19 cellular contexts compared by ENCODE assay signal in the genomic region with DNA sequence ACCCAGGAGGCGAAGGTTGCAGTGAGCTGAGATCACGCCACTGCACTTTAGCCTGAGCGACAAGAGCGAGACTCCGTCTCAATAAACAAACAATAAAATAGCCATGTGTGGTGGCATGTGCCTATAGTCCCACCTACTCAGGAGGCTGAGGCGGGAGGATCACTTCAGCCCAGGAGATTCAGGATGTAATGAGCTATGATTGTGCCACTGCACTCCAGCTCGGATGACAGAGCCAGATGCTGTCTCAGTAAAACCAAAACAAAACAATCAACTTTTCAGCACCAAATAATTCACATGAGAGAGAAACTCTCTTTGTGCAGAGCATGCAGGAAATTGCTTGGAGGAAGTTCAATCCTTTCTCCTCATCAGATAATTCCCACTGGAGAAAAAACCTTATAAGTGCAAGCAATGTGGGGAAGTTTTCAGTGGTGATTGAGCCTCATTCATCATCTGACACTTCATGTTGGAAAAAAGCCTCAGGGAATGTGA. TPM values are rescaled to one million over a fixed set of nuclear protein-coding genes. Genes with fewer than 3 reads are reported as not detected.
DNase-seq lines count a peak whose midpoint lies in the region.
"Had no signal": no experiment of that assay in that cellular context is flagged by ENCODE, and none has a peak within 500 bp of the region (broad histone marks: within the 10 kb centered on the region; RNA-seq: fewer than 3 reads in every experiment).

No MANE protein-coding gene starts in this region.

- peak overlapping the region; percentile 37; the same call in 1 of the 2 replicates for H3K9ac ChIP-seq in iPS-20b (ENCODE audit: low read depth, low read length)
- H3K9ac ChIP-seq: KMS-11 had no signal

- DNase-seq in GM04504 (ENCODE audit: low read depth) (peak; percentile 47), SK-MEL-5 (ENCODE audit: low read depth, low spot score) (peak; percentile 87), anterior cingulate cortex (lab: John Stamatoyannopoulos, UW) (no peak), NCI-H187 treated with DMSO at 0.1 percent for 48 hours (lab: John Stamatoyannopoulos, UW) (no peak), SJCRH30 (no peak)
- DNase-seq: BE2C; CD4-positive, alpha-beta T cell; DMS79 treated with DMSO at 0.1 percent for 48 hours; NCI-H1092 treated with DMSO at 0.1 percent for 48 hours; NCI-H446; NCI-H69; NK-92 treated with Interleukin-12 subunit alpha and Interleukin-12 subunit beta, amount 100 ng/mL, for 24 hours; SIG-M5; SW 1271 had no signal

- H3K4me3 ChIP-seq in iPS-20b (ENCODE audit: low read length) (no peak overlapping the region), SJCRH30 (no peak overlapping the region)

- H3K4me1 ChIP-seq in iPS-20b (ENCODE audit: insufficient read depth, low read length) (no peaks in the 10 kb centered on the region), SJCRH30 (no peaks in the 10 kb centered on the region)
- H3K4me1 ChIP-seq: BE2C had no signal

- H3K27me3 ChIP-seq in iPS-20b (ENCODE audit: insufficient read depth, low read length) (no peaks in the 10 kb centered on the region), SJCRH30 (peaks cover 7% of the 10 kb centered on the region)

- H3K9me3 ChIP-seq in iPS-20b (ENCODE audit: insufficient read depth, low read depth, low read length) (no peaks in the 10 kb centered on the region), SJCRH30 (replicated peaks) (no peaks in the 10 kb centered on the region)
- H3K9me3 ChIP-seq: BE2C had no signal

- in situ Hi-C loops in SK-MEL-5 (cut with HindIII; ENCODE audit: low pct_unique_long_range_greater_than_20kb, low sequenced_read_pairs) = no loop called here

- H3K36me3 ChIP-seq in iPS-20b (ENCODE audit: insufficient read depth, low read depth, low read length) = no peaks in the 10 kb centered on the region
- no peaks in the 10 kb centered on the region for H3K36me3 ChIP-seq in SJCRH30
- H3K36me3 ChIP-seq: BE2C had no signal

- H3K27ac ChIP-seq in iPS-20b (ENCODE audit: low read length) (no peak overlapping the region), temporal lobe (ENCODE audit: low read depth, low read length) (peak overlapping the region; percentile 6), SJCRH30 (no peak overlapping the region)
- H3K27ac ChIP-seq: KMS-11 had no signal

RNA-seq across cellular contexts. Expression of a gene that starts 13.4 kb away (rescaled TPM):
- 252 and 310 TPM in 2 replicates for total RNA-seq in SK-MEL-5 (2014; rRNA removed; shearing (Covaris generic))
- 332 and 485 TPM in 2 replicates for polyA plus RNA-seq in SK-MEL-5 (2015; cell fraction: cytosol; rRNA removed)
- polyA plus RNA-seq in SK-MEL-5 (2015; cell fraction: nucleus; rRNA removed) = 156 and 206 TPM in 2 replicates
- 80.2 TPM for total RNA-seq in temporal lobe
- total RNA-seq in SJCRH30 (2014; rRNA removed; shearing (Covaris generic)) = 64.1 and 91.2 TPM in 2 replicates

RNA-seq across cellular contexts. Expression of a gene that starts 20.7 kb away (rescaled TPM):
- 8.4 and 9.2 TPM in 2 replicates for total RNA-seq in SK-MEL-5 (2014; rRNA removed; shearing (Covaris generic))
- 15.0 and 26.3 TPM in 2 replicates for polyA plus RNA-seq in SK-MEL-5 (2015; cell fraction: cytosol; rRNA removed)
- polyA plus RNA-seq in SK-MEL-5 (2015; cell fraction: nucleus; rRNA removed) = 164 and 165 TPM in 2 replicates
- 2.2 TPM for total RNA-seq in temporal lobe
- 4.3 and 6.4 TPM in 2 replicates for total RNA-seq in SJCRH30 (2014; rRNA removed; shearing (Covaris generic))

RNA-seq across cellular contexts. Expression of a gene that starts 40.3 kb away (rescaled TPM):
- 211 and 241 TPM in 2 replicates for total RNA-seq in SK-MEL-5 (2014; rRNA removed; shearing (Covaris generic))
- 120 and 185 TPM in 2 replicates for polyA plus RNA-seq in SK-MEL-5 (2015; cell fraction: cytosol; rRNA removed)
- 54.5 and 74.8 TPM in 2 replicates for polyA plus RNA-seq in SK-MEL-5 (2015; cell fraction: nucleus; rRNA removed)
- total RNA-seq in temporal lobe = 38.1 TPM
- 67.0 and 77.8 TPM in 2 replicates for total RNA-seq in SJCRH30 (2014; rRNA removed; shearing (Covaris generic))

RNA-seq across cellular contexts. Expression of a gene that starts 40.9 kb away (rescaled TPM):
- 275 and 325 TPM in 2 replicates for total RNA-seq in SK-MEL-5 (2014; rRNA removed; shearing (Covaris generic))
- 876 and 962 TPM in 2 replicates for polyA plus RNA-seq in SK-MEL-5 (2015; cell fraction: cytosol; rRNA removed)
- polyA plus RNA-seq in SK-MEL-5 (2015; cell fraction: nucleus; rRNA removed) = 346 and 455 TPM in 2 replicates
- total RNA-seq in temporal lobe = 9.6 TPM
- total RNA-seq in SJCRH30 (2014; rRNA removed; shearing (Covaris generic)) = 53.0 and 59.7 TPM in 2 replicates

RNA-seq across cellular contexts. Expression of a gene that starts 57.5 kb away (rescaled TPM):
- not detected in 2 replicates for total RNA-seq in SK-MEL-5 (2014; rRNA removed; shearing (Covaris generic))
- not detected in 2 replicates for polyA plus RNA-seq in SK-MEL-5 (2015; cell fraction: cytosol; rRNA removed)
- not detected in 2 replicates for polyA plus RNA-seq in SK-MEL-5 (2015; cell fraction: nucleus; rRNA removed)
- total RNA-seq in temporal lobe = not detected
- total RNA-seq in SJCRH30 (2014; rRNA removed; shearing (Covaris generic)) = not detected in 2 replicates
- total RNA-seq: MCF 10A, OCI-LY7 had no signal

Comparison
In these comparisons a context has a peak if more than half of its experiments do, and no peak if none do; other contexts are left out.
1. DNase-seq: peak in GM04504 (single experiment) and SK-MEL-5 (single experiment); none in anterior cingulate cortex (0 of 58), NCI-H187 treated with DMSO at 0.1 percent for 48 hours (single experiment) and SJCRH30 (0 of 2).